Comparison of ENCODE assay signal across 1 cellular context in genomic region chr1:205374205-205375078, GRCh38.
A peak's percentile ranks its signal among the peaks of the same experiment; 100 is the strongest.
TF ChIP-seq lines count a peak whose summit lies in the region.

No MANE protein-coding gene starts in this region.

TF ChIP-seq in endothelial cell of umbilical vein, 7 proteins besides CTCF, POLR2A, EP300 and RAD21:
- TF ChIP-seq FOS (IDR thresholded peaks at IDR 0.05; ENCODE audit: borderline replicate concordance, insufficient read depth, low read length) (peak; percentile 38), MYC (IDR thresholded peaks at IDR 0.05; ENCODE audit: low read depth, low read length) (no peak), POLR2AphosphoS5 (IDR thresholded peaks at IDR 0.05; ENCODE audit: insufficient read depth, low read depth, low read length) (no peak)
